In genomic region chr15:50685976-50686467, GRCh38 we compare ENCODE assay signal across 9 cellular contexts. TPM values are rescaled to one million over a fixed set of nuclear protein-coding genes. Genes with fewer than 3 reads are reported as not detected.
A peak's percentile ranks its signal among the peaks of the same experiment; 100 is the strongest.
DNase-seq lines count a peak whose midpoint lies in the region; ATAC-seq, FAIRE-seq and TF ChIP-seq lines count a peak whose summit lies in the region.
"Had no signal": no experiment of that assay in that cellular context is flagged by ENCODE, and none has a peak within 500 bp of the region (broad histone marks: within the 10 kb centered on the region; RNA-seq: fewer than 3 reads in every experiment).

No MANE protein-coding gene starts in this region.

- H3K27me3 ChIP-seq in CD8-positive, alpha-beta T cell (ENCODE audit: insufficient read depth, low read length) = no peaks in the 10 kb centered on the region
- H3K27me3 ChIP-seq in osteoblast (ENCODE audit: insufficient read depth, low read length) (no peaks in the 10 kb centered on the region), tibial artery (no peaks in the 10 kb centered on the region)

- H3K4me3 ChIP-seq in CD8-positive, alpha-beta T cell (ENCODE audit: low read depth, low read length) = peak overlapping the region; percentile 78
- H3K4me3 ChIP-seq in osteoblast (ENCODE audit: insufficient read depth, low read length) (peak overlapping the region; percentile 99), tibial artery (peak overlapping the region; percentile 78 to 92)

- no peaks in the 10 kb centered on the region for H3K27me3 Mint-ChIP-seq in CD8-positive, alpha-beta T cell (ENCODE audit: low read depth)

- peak overlapping the region; percentile 78 for H3K4me2 ChIP-seq in osteoblast (ENCODE audit: insufficient read depth, low read length)

- peaks cover 17% of the 10 kb centered on the region for H4K20me1 ChIP-seq in osteoblast (ENCODE audit: insufficient read depth, low read length)

- H3K79me2 ChIP-seq in osteoblast (ENCODE audit: insufficient read depth, low read length) = peaks cover 54% of the 10 kb centered on the region

- peak in 6 of 7 experiments; percentile 44 to 84 (median 56) for DNase-seq in CD8-positive, alpha-beta T cell
- DNase-seq in RCC 7860 (ENCODE audit: low spot score) = peak; percentile 16
- peak; percentile 60 for DNase-seq in activated gamma-delta T cell treated with anti-CD3 and anti-CD28 coated beads, Interleukin-2, amount 50 U/mL, for 16 hours (ENCODE audit: low read depth)
- DNase-seq in germinal center (ENCODE audit: low spot score) = peak; percentile 46
- DNase-seq in osteoblast (ENCODE audit: insufficient read length, low spot score, missing footprints) = peak; percentile 77
- DNase-seq in tibial artery = peak; percentile 57 to 84

- H3K9me3 Mint-ChIP-seq in CD8-positive, alpha-beta T cell = no peaks in the 10 kb centered on the region

- peak overlapping the region; percentile 99 for H3K27ac Mint-ChIP-seq in CD8-positive, alpha-beta T cell

- H3K4me1 ChIP-seq in CD8-positive, alpha-beta T cell (ENCODE audit: insufficient read depth, low read length) = peaks cover 28% of the 10 kb centered on the region
- H3K4me1 ChIP-seq in osteoblast (ENCODE audit: insufficient read depth, low read length) (peaks cover 22% of the 10 kb centered on the region), tibial artery (peaks cover 0 to 39% (median 16%) of the 10 kb centered on the region in 4 donors)

- ATAC-seq in CD8-positive, alpha-beta T cell = peak; percentile 74
- peak; percentile 66 for ATAC-seq in GM19395 (IDR thresholded peaks at IDR 0.05; ENCODE audit: unreplicated experiment)
- ATAC-seq in HG03460 (IDR thresholded peaks at IDR 0.05; ENCODE audit: unreplicated experiment) = peak; percentile 61

- H2AFZ ChIP-seq in osteoblast (ENCODE audit: low read length) = peak overlapping the region; percentile 97

- no peaks in the 10 kb centered on the region for H3K9me3 ChIP-seq in CD8-positive, alpha-beta T cell (ENCODE audit: low read length)
- H3K9me3 ChIP-seq in osteoblast (ENCODE audit: low read depth, low read length) = no peaks in the 10 kb centered on the region
- H3K9me3 ChIP-seq in tibial artery = no peaks in the 10 kb centered on the region

- no peak for FAIRE-seq in RCC 7860 (lab: Jason Lieb, UNC)
- FAIRE-seq: endometrium had no signal

- intact Hi-C loops in CD8-positive, alpha-beta T cell (cut with DNase I, micrococcal nuclease) = loop anchor here (1.0 to 10.0 kb wide), 16 partner anchors 11 to 1871 kb away; partner anchors contain the start of genes DTWD1 (in 2 of the 2), FAM227B (in 2 of the 2), SPPL2A (in 2 of the 2) and USP8 (in 2 of the 2)
- intact Hi-C loops in tibial artery (cut with DNase I; ENCODE audit: low total_unique reads) = loop anchor here (5.0 kb wide), 1 partner anchor 81 kb away; the partner anchor contains the start of gene SPPL2A

- peaks cover 57% of the 10 kb centered on the region for H3K4me1 Mint-ChIP-seq in CD8-positive, alpha-beta T cell (ENCODE audit: low read depth)

- H3K27ac ChIP-seq in CD8-positive, alpha-beta T cell (ENCODE audit: low read depth, low read length) = peak overlapping the region; percentile 90
- H3K27ac ChIP-seq in osteoblast (ENCODE audit: low read depth, low read length) = peak overlapping the region; percentile 93
- peak overlapping the region; percentile 88 to 91 for H3K27ac ChIP-seq in tibial artery

- POLR2A ChIA-PET in CD8-positive, alpha-beta T cell (lab: Charles Lee) = interaction anchor here (1.4 kb wide), 1 partner anchor 330 kb away, joined by 3 read pairs; no protein-coding TSS in a partner anchor

- CTCF ChIA-PET in CD8-positive, alpha-beta T cell (lab: Charles Lee) = interaction anchor here (1.3 kb wide), 2 partner anchors 10 to 223 kb away, joined by 3 read pairs; partner anchors contain the start of gene AP4E1

- no peak for TF ChIP-seq CTCF in CD8-positive, alpha-beta T cell (IDR thresholded peaks at IDR 0.05)
- no peak for TF ChIP-seq CTCF in osteoblast (IDR thresholded peaks at IDR 0.05; ENCODE audit: extremely low read depth, low read depth, low read length)
- TF ChIP-seq CTCF in tibial artery (IDR thresholded peaks at IDR 0.05) = no peak

- H3K36me3 ChIP-seq in CD8-positive, alpha-beta T cell (ENCODE audit: insufficient read depth, low read length) = no peaks in the 10 kb centered on the region
- peaks cover 9% of the 10 kb centered on the region for H3K36me3 ChIP-seq in osteoblast (ENCODE audit: insufficient read depth, low read length)
- H3K36me3 ChIP-seq in tibial artery = peaks cover 0 to 6% (median 0%) of the 10 kb centered on the region in 3 donors

- H3K36me3 Mint-ChIP-seq in CD8-positive, alpha-beta T cell = peaks cover 38% of the 10 kb centered on the region

- peak overlapping the region; percentile 99 for H3K4me3 Mint-ChIP-seq in CD8-positive, alpha-beta T cell

RNA-seq across cellular contexts. Expression of gene TRPM7, which starts 0.6 kb away (rescaled TPM):
- total RNA-seq in CD8-positive, alpha-beta T cell = 10 to 100 TPM; 29.5 to 30.3 TPM
- 116 and 124 TPM in 2 replicates for total RNA-seq in osteoblast

Comparison
In these comparisons a context has a peak if more than half of its experiments do, and no peak if none do; other contexts are left out.
1. Peak in every context shown above with its lines: DNase-seq, ATAC-seq, H3K4me3 ChIP-seq and H3K27ac ChIP-seq.
2. DNase-seq: peak in every context shown above with its lines; median percentile 77 in osteoblast; 70 in tibial artery; 60 in activated gamma-delta T cell treated with anti-CD3 and anti-CD28 coated beads, Interleukin-2, amount 50 U/mL, for 16 hours; 56 in CD8-positive, alpha-beta T cell; 46 in germinal center; 16 in RCC 7860.